1 cellular context compared by ENCODE assay signal in genomic region chr4:84263415-84263814, GRCh38.
TF ChIP-seq lines count a peak whose summit lies in the region.

No MANE protein-coding gene starts in this region.

TF ChIP-seq in GM23338, 12 proteins besides CTCF, POLR2A, EP300 and RAD21 (continued from another document):
- no peak for TF ChIP-seq ZNF462 (CRISPR knock-in tag; IDR thresholded peaks at IDR 0.05)
- TF ChIP-seq ETS1 (IDR thresholded peaks at IDR 0.05), result no peak
- TF ChIP-seq CREB1 (CRISPR knock-in tag; IDR thresholded peaks at IDR 0.05; ENCODE audit: low read depth), result no peak
- no peak for TF ChIP-seq REST (IDR thresholded peaks at IDR 0.05; ENCODE audit: unreplicated experiment)
